15 cellular contexts compared by ENCODE assay signal in genomic region chr19:29098091-29098490, GRCh38.
"Had no signal": no experiment of that assay in that cellular context is flagged by ENCODE, and none has a peak within 500 bp of the region (broad histone marks: within the 10 kb centered on the region; RNA-seq: fewer than 3 reads in every experiment).

No MANE protein-coding gene starts in this region.

- H3K79me2 ChIP-seq: hepatocyte had no signal

- H2AFZ ChIP-seq: hepatocyte had no signal

- H3K4me2 ChIP-seq: hepatocyte had no signal

- H3K27ac ChIP-seq: testis had no signal

- H3K9me3 ChIP-seq: lower lobe of right lung, testis, upper lobe of right lung had no signal

- H3K27me3 ChIP-seq: breast epithelium, hepatocyte, testis, upper lobe of right lung had no signal

- DNase-seq: activated B cell treated with CpG ODN at 0.5 μM for 24 hours; activated CD4-positive, alpha-beta memory T cell treated with anti-CD3 and anti-CD28 coated beads, Interleukin-2, amount 10 ng/mL, durations not matched to agents 7 days and 5 days; activated CD4-positive, alpha-beta T cell treated with anti-CD3 and anti-CD28 coated beads for 4 hours; activated naive CD4-positive, alpha-beta T cell treated with anti-CD3 and anti-CD28 coated beads, Interleukin-2, amount 10 ng/mL, durations not matched to agents 7 days and 5 days; activated naive CD8-positive, alpha-beta T cell treated with anti-CD3 and anti-CD28 coated beads, Interleukin-2, amount 50 U/mL, for 24 hours; activated T-cell treated with anti-CD3 and anti-CD28 coated beads, Interleukin-2, amount 50 U/mL, for 24 hours; cerebellar nuclear complex; effector CD8-positive, alpha-beta T cell; lower lobe of right lung; nucleus accumbens; testis; upper lobe of right lung had no signal

- H3K4me1 ChIP-seq: breast epithelium, testis had no signal

- H3K4me3 ChIP-seq: breast epithelium, hepatocyte, lower lobe of right lung, skin epidermis, testis, upper lobe of right lung had no signal

- H3K36me3 ChIP-seq: breast epithelium, lower lobe of right lung, upper lobe of right lung had no signal
